Comparison of ENCODE assay signal across 12 cellular contexts in genomic region chr18:7592305-7593071, GRCh38. TPM values are rescaled to one million over a fixed set of nuclear protein-coding genes. Genes with fewer than 3 reads are reported as not detected.
DNase-seq lines count a peak whose midpoint lies in the region; ATAC-seq, FAIRE-seq and TF ChIP-seq lines count a peak whose summit lies in the region.
"Had no signal": no experiment of that assay in that cellular context is flagged by ENCODE, and none has a peak within 500 bp of the region (broad histone marks: within the 10 kb centered on the region; RNA-seq: fewer than 3 reads in every experiment).

No MANE protein-coding gene starts in this region.

- H3K36me3 ChIP-seq in HepG2 (replicated peaks in 1 of 2; ENCODE audit: control insufficient read depth in 1 of 2, insufficient read depth in 2 of 2, low read length in 2 of 2) (no peaks in the 10 kb centered on the region), right lobe of liver (no peaks in the 10 kb centered on the region), kidney (ENCODE audit: control insufficient read depth in 1 of 2, insufficient read depth in 2 of 2, low read length in 2 of 2) (no peaks in the 10 kb centered on the region), MM.1S (replicated peaks; ENCODE audit: insufficient read depth, low read length) (no peaks in the 10 kb centered on the region)
- H3K36me3 ChIP-seq: ovary, transverse colon had no signal

- H3K27ac ChIP-seq in HepG2 (ENCODE audit: extremely low read length, insufficient read depth, low read length) (no peak overlapping the region), right lobe of liver (no peak overlapping the region), kidney (ENCODE audit: low read depth in 2 of 2, low read length in 2 of 2) (peak overlapping the region in 1 of 2 donors; percentile 13), MM.1S (ENCODE audit: low read length) (no peak overlapping the region)
- H3K27ac ChIP-seq: ovary, transverse colon had no signal

- no peaks in the 10 kb centered on the region for H3K9me2 ChIP-seq in MM.1S (replicated peaks; ENCODE audit: insufficient read depth, low read length)

- CTCF ChIA-PET in HepG2 (lab: Yijun Ruan, JAX; ENCODE audit: low intra/inter-chr PET ratio, low total read pairs) = no interaction called here

- 0 out of 2 replicates have a peak, but pooled peaks cover 7% of the 10 kb centered on the region for H3K4me1 ChIP-seq in HepG2 (ENCODE audit: insufficient read depth, low read length)
- H3K4me1 ChIP-seq in right lobe of liver = no peaks in the 10 kb centered on the region
- peaks cover 6 to 11% of the 10 kb centered on the region in 2 donors for H3K4me1 ChIP-seq in kidney (ENCODE audit: control insufficient read depth in 1 of 2, insufficient read depth in 1 of 2, low read depth in 1 of 2, low read length in 2 of 2)
- H3K4me1 ChIP-seq in MM.1S (ENCODE audit: low read length) = 0 out of 2 replicates have a peak, but pooled peaks cover 9% of the 10 kb centered on the region
- H3K4me1 ChIP-seq: transverse colon had no signal

- no peak overlapping the region for H3K4me2 ChIP-seq in HepG2 (ENCODE audit: low read depth, low read length)
- H3K4me2 ChIP-seq in MM.1S (ENCODE audit: low read depth, low read length) = no peak overlapping the region

- FAIRE-seq in HepG2 (lab: Jason Lieb, UNC) (no peak), kidney (lab: Jason Lieb, UNC) (no peak)

- ATAC-seq in HepG2 = peak; percentile 93
- ATAC-seq in right lobe of liver = no peak
- no peak for ATAC-seq in activated naive CD4-positive, alpha-beta T cell treated with anti-CD3 and anti-CD28 coated beads, Interleukin-2, amount 50 U/mL, for 72 hours

- TF ChIP-seq RAD21 in HepG2 (CRISPR knock-in tag; IDR thresholded peaks at IDR 0.05) = no peak

- H4K20me1 ChIP-seq in HepG2 (ENCODE audit: insufficient read depth, low read length) (no peaks in the 10 kb centered on the region), MM.1S (ENCODE audit: insufficient read depth, low read length) (no peaks in the 10 kb centered on the region)

- no peak overlapping the region for H3K27ac Mint-ChIP-seq in activated naive CD4-positive, alpha-beta T cell treated with anti-CD3 and anti-CD28 coated beads, Interleukin-2, amount 50 U/mL, for 72 hours
- H3K27ac Mint-ChIP-seq: activated naive CD8-positive, alpha-beta T cell; mesothelial cell of epicardium had no signal

- no peak for TF ChIP-seq POLR2A in HepG2 (IDR thresholded peaks at IDR 0.05; ENCODE audit: insufficient read depth in 1 of 2, low read depth in 2 of 2, low read length in 2 of 2)
- TF ChIP-seq POLR2A in right lobe of liver (IDR thresholded peaks at IDR 0.05) = no peak

- H3K27me3 ChIP-seq in HepG2 (ENCODE audit: control insufficient read depth in 1 of 2, insufficient read depth in 2 of 2, low read length in 2 of 2) = no peaks in the 10 kb centered on the region
- H3K27me3 ChIP-seq in right lobe of liver = no peaks in the 10 kb centered on the region
- H3K27me3 ChIP-seq in MM.1S (replicated peaks; ENCODE audit: insufficient read depth, low read length) = no peaks in the 10 kb centered on the region
- H3K27me3 ChIP-seq: ovary, transverse colon had no signal

- no peaks in the 10 kb centered on the region for H3K36me3 Mint-ChIP-seq in activated naive CD4-positive, alpha-beta T cell treated with anti-CD3 and anti-CD28 coated beads, Interleukin-2, amount 50 U/mL, for 72 hours
- H3K36me3 Mint-ChIP-seq: activated naive CD8-positive, alpha-beta T cell; mesothelial cell of epicardium had no signal

- intact Hi-C loops in HepG2 (cut with micrococcal nuclease; ENCODE audit: unreplicated experiment) = no loop called here
- intact Hi-C loops in right lobe of liver (cut with DNase I) = no loop called here
- intact Hi-C loops in kidney (cut with DNase I) = no loop called here

- no peak for DNase-seq in HepG2 (ENCODE audit: low spot score)
- DNase-seq in right lobe of liver = no peak
- DNase-seq in cardiac fibroblast (ENCODE audit: low read depth in 2 of 2) = no peak
- DNase-seq in kidney = no peak
- DNase-seq in MM.1S = no peak
- DNase-seq in HCEC 1CT = no peak
- no peak for DNase-seq in activated naive CD4-positive, alpha-beta T cell treated with anti-CD3 and anti-CD28 coated beads, Interleukin-2, amount 50 U/mL, for 72 hours (ENCODE audit: low spot score in 2 of 2)
- no peak for DNase-seq in SKM-1 treated with dmso at 0.1 percent for 144 hours (lab: John Stamatoyannopoulos, UW; ENCODE audit: unreplicated experiment)
- DNase-seq: ovary, transverse colon had no signal

- H2AFZ ChIP-seq in HepG2 (ENCODE audit: low read length) = no peak overlapping the region
- H2AFZ ChIP-seq in MM.1S (ENCODE audit: low read length) = no peak overlapping the region

- POLR2A ChIA-PET in HepG2 (lab: Yijun Ruan, JAX) = no interaction called here

- TF ChIP-seq EP300 in HepG2 (IDR thresholded peaks at IDR 0.05; ENCODE audit: low read depth in 2 of 2, low read length in 2 of 2) = no peak
- TF ChIP-seq EP300 in HepG2 (CRISPR knock-in tag; IDR thresholded peaks at IDR 0.05; ENCODE audit: borderline replicate concordance) = no peak

- H3K9me3 ChIP-seq in HepG2 (ENCODE audit: low read length) (no peaks in the 10 kb centered on the region), right lobe of liver (peaks cover 0 to 2% (median 0%) of the 10 kb centered on the region in 4 donors), kidney (ENCODE audit: control insufficient read depth in 1 of 2, low read length in 2 of 2) (no peaks in the 10 kb centered on the region), MM.1S (replicated peaks; ENCODE audit: insufficient read depth, low read length) (no peaks in the 10 kb centered on the region)
- H3K9me3 ChIP-seq: ovary, transverse colon had no signal

- H3K4me3 ChIP-seq in HepG2 (replicated peaks in 1 of 3; ENCODE audit: insufficient read depth in 1 of 3, low read depth in 2 of 3, low read length in 3 of 3) = no peak overlapping the region
- H3K4me3 ChIP-seq in right lobe of liver = no peak overlapping the region
- no peak overlapping the region for H3K4me3 ChIP-seq in cardiac fibroblast (replicated peaks in 1 of 2; ENCODE audit: low read depth in 2 of 2, low read length in 2 of 2)
- H3K4me3 ChIP-seq in kidney (ENCODE audit: low read length in 2 of 2) = no peak overlapping the region
- H3K4me3 ChIP-seq in MM.1S (ENCODE audit: low read length) = no peak overlapping the region
- H3K4me3 ChIP-seq: ovary, transverse colon had no signal

- no peaks in the 10 kb centered on the region for H3F3A ChIP-seq in MM.1S (ENCODE audit: insufficient read depth, low read length)

- H3K79me2 ChIP-seq in HepG2 (ENCODE audit: insufficient read depth, low read length) = peaks cover 15% of the 10 kb centered on the region
- no peaks in the 10 kb centered on the region for H3K79me2 ChIP-seq in MM.1S (ENCODE audit: low read length)

- no peak overlapping the region for H3K9ac ChIP-seq in HepG2 (ENCODE audit: insufficient read depth, low read depth, low read length)
- no peak overlapping the region for H3K9ac ChIP-seq in kidney (ENCODE audit: low read length in 2 of 2)
- no peak overlapping the region for H3K9ac ChIP-seq in MM.1S (ENCODE audit: low read length)

- TF ChIP-seq CTCF in HepG2 (CRISPR knock-in tag; IDR thresholded peaks at IDR 0.05) = peak; percentile 21; the same call in 1 of the 2 replicates
- TF ChIP-seq CTCF in right lobe of liver (IDR thresholded peaks at IDR 0.05) = no peak
- TF ChIP-seq CTCF in cardiac fibroblast (IDR thresholded peaks at IDR 0.05; ENCODE audit: low read depth, low read length) = peak; percentile 9
- TF ChIP-seq CTCF in kidney (IDR thresholded peaks at IDR 0.05; ENCODE audit: borderline replicate concordance, extremely low read depth, insufficient read depth) = peak; percentile 1
- TF ChIP-seq CTCF in MM.1S (IDR thresholded peaks at IDR 0.05; ENCODE audit: low read length) = no peak

- in situ Hi-C loops in HepG2 (cut with HindIII; ENCODE audit: extremely low pct_ligation_motif_present, low pct_unique_long_range_greater_than_20kb) = no loop called here

- WGBS in HepG2 (ENCODE audit: low lambda C conversion rate) = 88% methylated on average over 4 of the region's 4 CpGs
- 67% methylated on average over 4 of the region's 4 CpGs for WGBS in right lobe of liver (ENCODE audit: insufficient coverage, low coverage, low lambda C conversion rate, missing lambda C conversion rate)

- no TSS peak for BruUV-seq in HepG2 (replicated peaks; lab: Mats Ljungman, UMichigan)

- H3K9me3 Mint-ChIP-seq in activated naive CD4-positive, alpha-beta T cell treated with anti-CD3 and anti-CD28 coated beads, Interleukin-2, amount 50 U/mL, for 72 hours = peaks cover 4 to 6% of the 10 kb centered on the region in 2 donors
- H3K9me3 Mint-ChIP-seq: mesothelial cell of epicardium had no signal

TF ChIP-seq in HepG2, 621 proteins besides CTCF, POLR2A, EP300 and RAD21:
- TF ChIP-seq NCOA2 (CRISPR knock-in tag; IDR thresholded peaks at IDR 0.05) (no peak), SMC3 (IDR thresholded peaks at IDR 0.05; ENCODE audit: low read length) (peak; percentile 38; the same call in 1 of the 2 replicates)

RNA-seq across cellular contexts. Expression of gene PTPRM, which starts 25.4 kb away (rescaled TPM):
- total RNA-seq in HepG2 (2016; rRNA removed; fragmentation: Illumina TruSeq; extraction: Trizol) (6.5 and 12.6 TPM in 2 replicates), right lobe of liver (10 to 100 TPM; 15.1 to 45.7 (median 26.5) TPM), kidney (98.9 TPM)
- total RNA-seq in HepG2 (2016; cell fraction: cytosol; rRNA removed; fragmentation: Illumina TruSeq; extraction: Trizol; ENCODE audit: low read depth) = 9.3 and 11.1 TPM in 2 replicates
- 5.1 and 13.5 TPM in 2 replicates for total RNA-seq in HepG2 (2016; cell fraction: insoluble cytoplasmic fraction; rRNA removed; fragmentation: Illumina TruSeq; extraction: Trizol)
- 4.9 and 6.3 TPM in 2 replicates for total RNA-seq in HepG2 (2016; cell fraction: membrane; rRNA removed; fragmentation: Illumina TruSeq; extraction: Trizol)
- 30.4 and 32.6 TPM in 2 replicates for total RNA-seq in HepG2 (2016; cell fraction: nucleus; rRNA removed; fragmentation: Illumina TruSeq; extraction: Trizol)
- polyA plus RNA-seq in HepG2 (2011; rRNA removed) (97.3 and 108 TPM in 2 replicates), kidney (ENCODE audit: insufficient read depth, low read depth, low replicate concordance) (52.4 TPM)
- polyA plus RNA-seq in HepG2 (2011; cell fraction: cytosol; rRNA removed) = 55.8 and 58.3 TPM in 2 replicates
- polyA plus RNA-seq in HepG2 (2011; cell fraction: nucleus; rRNA removed) = 337 and 404 TPM in 2 replicates
- polyA plus RNA-seq in HepG2 (2012) = 24.9 and 30.6 TPM in 2 replicates
- 0.53 and 0.66 TPM in 2 replicates for polyA plus RNA-seq in HepG2 (2016; cell fraction: cytosol; fragmentation: Illumina TruSeq; extraction: Trizol; ENCODE audit: low read depth)
- polyA plus RNA-seq in HepG2 (2016; cell fraction: insoluble cytoplasmic fraction; fragmentation: Illumina TruSeq; extraction: Trizol; ENCODE audit: low read depth) = 6.8 and 6.9 TPM in 2 replicates
- polyA plus RNA-seq in HepG2 (2016; cell fraction: membrane; fragmentation: Illumina TruSeq; extraction: Trizol; ENCODE audit: low read depth) = 2.4 and 2.8 TPM in 2 replicates
- polyA plus RNA-seq in HepG2 (2016; cell fraction: nucleus; fragmentation: Illumina TruSeq; extraction: Trizol; ENCODE audit: insufficient read depth, low read depth) = 39.2 and 53.1 TPM in 2 replicates
- 49.0 and 70.1 TPM in 2 replicates for polyA minus RNA-seq in HepG2 (2011; rRNA and poly(A)+ RNA removed; ENCODE audit: low replicate concordance)
- polyA minus RNA-seq in HepG2 (2011; cell fraction: cytosol; rRNA and poly(A)+ RNA removed) = 21.5 and 29.5 TPM in 2 replicates
- polyA minus RNA-seq in HepG2 (2011; cell fraction: nucleus; rRNA and poly(A)+ RNA removed) = 292 and 299 TPM in 2 replicates
- 1 to 10 TPM; 1.7 to 2.8 TPM for total RNA-seq in activated naive CD4-positive, alpha-beta T cell treated with anti-CD3 and anti-CD28 coated beads, Interleukin-2, amount 50 U/mL, for 72 hours

Comparison
In these comparisons a context has a peak if more than half of its experiments do, and no peak if none do; other contexts are left out.
1. CTCF ChIP-seq: peak in HepG2 (single experiment), cardiac fibroblast (single experiment) and kidney (single experiment); none in right lobe of liver (0 of 4) and MM.1S (single experiment).